9 cellular contexts compared by ENCODE assay signal in genomic region chr1:25567710-25568089, GRCh38. TPM values are rescaled to one million over a fixed set of nuclear protein-coding genes. Genes with fewer than 3 reads are reported as not detected.
DNase-seq lines count a peak whose midpoint lies in the region; ATAC-seq and TF ChIP-seq lines count a peak whose summit lies in the region.
"Had no signal": no experiment of that assay in that cellular context is flagged by ENCODE, and none has a peak within 500 bp of the region (broad histone marks: within the 10 kb centered on the region; RNA-seq: fewer than 3 reads in every experiment).

No MANE protein-coding gene starts in this region.

- peak overlapping the region in 1 of 2 experiments; percentile 42 for H3K18ac ChIP-seq in mesenchymal stem cell (ENCODE audit: low read depth in 1 of 2, low read length in 2 of 2)

- TF ChIP-seq EP300 in tibial nerve (IDR thresholded peaks at IDR 0.05), result no peak

- no peak overlapping the region for H2BK5ac ChIP-seq in mesenchymal stem cell (ENCODE audit: low read depth, low read length, poor library complexity, severe bottlenecking)

- peak overlapping the region; percentile 44 for H3K27ac Mint-ChIP-seq in activated CD8-positive, alpha-beta T cell treated with anti-CD3 and anti-CD28 coated beads for 36 hours
- H3K27ac Mint-ChIP-seq in activated CD8-positive, alpha-beta T cell treated with anti-CD3 and anti-CD28 coated beads, Interleukin-2, amount 10 ng/mL, durations not matched to agents 7 days and 5 days, result no peak overlapping the region

- peak overlapping the region; percentile 45 for H2AK5ac ChIP-seq in mesenchymal stem cell (ENCODE audit: low read length, severe bottlenecking)

- H3K9me3 Mint-ChIP-seq in activated CD8-positive, alpha-beta T cell treated with anti-CD3 and anti-CD28 coated beads for 36 hours, result no peaks in the 10 kb centered on the region
- no peaks in the 10 kb centered on the region for H3K9me3 Mint-ChIP-seq in activated CD8-positive, alpha-beta T cell treated with anti-CD3 and anti-CD28 coated beads, Interleukin-2, amount 10 ng/mL, durations not matched to agents 7 days and 5 days (ENCODE audit: insufficient read depth)

- peak overlapping the region; percentile 71 for H3K9ac ChIP-seq in mesenchymal stem cell (ENCODE audit: low read length)

- 97% methylated on average over 6 of the region's 10 CpGs for WGBS in mesenchymal stem cell
- WGBS in tibial nerve, 2 donors, result 79 to 86% methylated on average over 10 of the region's 10 CpGs
- 89 to 90% methylated on average over 10 of the region's 10 CpGs for WGBS in thyroid gland, 2 donors

- intact Hi-C loops in activated CD8-positive, alpha-beta T cell treated with anti-CD3 and anti-CD28 coated beads for 36 hours (cut with micrococcal nuclease), result loop anchor here (10.0 kb wide), 1 partner anchor 563 kb away; no protein-coding TSS in a partner anchor
- intact Hi-C loops in breast epithelium (cut with DNase I; ENCODE audit: low total_unique reads), result no loop called here
- intact Hi-C loops in thyroid gland (cut with DNase I), result no loop called here

- H3K4me1 Mint-ChIP-seq in activated CD8-positive, alpha-beta T cell treated with anti-CD3 and anti-CD28 coated beads for 36 hours (ENCODE audit: low read depth), result peaks cover 87% of the 10 kb centered on the region
- peaks cover 71% of the 10 kb centered on the region for H3K4me1 Mint-ChIP-seq in activated CD8-positive, alpha-beta T cell treated with anti-CD3 and anti-CD28 coated beads, Interleukin-2, amount 10 ng/mL, durations not matched to agents 7 days and 5 days (ENCODE audit: low read depth)

- H3K36me3 ChIP-seq in breast epithelium (no peaks in the 10 kb centered on the region), mesenchymal stem cell (ENCODE audit: control insufficient read depth in 1 of 2, insufficient read depth in 2 of 2, low read depth in 1 of 2, low read length in 2 of 2) (peaks cover 14 to 18% of the 10 kb centered on the region in 2 experiments), tibial nerve (peaks cover 0 to 13% (median 0%) of the 10 kb centered on the region in 3 donors), thyroid gland (peaks cover 5 to 21% of the 10 kb centered on the region in 2 donors)

- DNase-seq in activated CD8-positive, alpha-beta T cell treated with anti-CD3 and anti-CD28 coated beads for 36 hours, result no peak
- no peak for DNase-seq in activated CD8-positive, alpha-beta T cell treated with anti-CD3 and anti-CD28 coated beads, Interleukin-2, amount 10 ng/mL, durations not matched to agents 7 days and 5 days
- DNase-seq in breast epithelium (ENCODE audit: low spot score in 2 of 2), result no peak
- no peak for DNase-seq in mesenchymal stem cell
- peak in 1 of 2 donors; percentile 44 for DNase-seq in tibial nerve (ENCODE audit: low spot score in 2 of 2)
- no peak for DNase-seq in thyroid gland
- no peak for DNase-seq in GOT3 (lab: John Stamatoyannopoulos, UW)
- no peak for DNase-seq in NCI-H226
- DNase-seq: activated CD4-positive, alpha-beta T cell treated with anti-CD3 and anti-CD28 coated beads for 48 hours had no signal

- no peaks in the 10 kb centered on the region for H3K27me3 ChIP-seq in breast epithelium
- H3K27me3 ChIP-seq in mesenchymal stem cell (ENCODE audit: control insufficient read depth in 1 of 2, insufficient read depth in 1 of 2, low read length in 2 of 2), result no peaks in the 10 kb centered on the region
- no peaks in the 10 kb centered on the region for H3K27me3 ChIP-seq in tibial nerve
- H3K27me3 ChIP-seq in thyroid gland, result no peaks in the 10 kb centered on the region

- H3K4me1 ChIP-seq in breast epithelium (peaks cover 8 to 11% of the 10 kb centered on the region in 2 donors), mesenchymal stem cell (ENCODE audit: control insufficient read depth, insufficient read depth, low read depth, low read length) (peaks cover 60% of the 10 kb centered on the region), tibial nerve (peaks cover 0 to 70% (median 26%) of the 10 kb centered on the region in 4 donors), thyroid gland (peaks cover 0 to 6% of the 10 kb centered on the region in 2 donors)

- H3K4me2 ChIP-seq in mesenchymal stem cell (ENCODE audit: low read length, poor library complexity, severe bottlenecking), result no peak overlapping the region

- H3K14ac ChIP-seq in mesenchymal stem cell (ENCODE audit: low read length in 2 of 2), result peak overlapping the region in 1 of 2 experiments; percentile 14

- no peak for ATAC-seq in activated CD8-positive, alpha-beta T cell treated with anti-CD3 and anti-CD28 coated beads for 36 hours
- no peak for ATAC-seq in activated CD8-positive, alpha-beta T cell treated with anti-CD3 and anti-CD28 coated beads, Interleukin-2, amount 10 ng/mL, durations not matched to agents 7 days and 5 days

- TF ChIP-seq POLR2A in breast epithelium (IDR thresholded peaks at IDR 0.05), result no peak
- TF ChIP-seq POLR2A in tibial nerve (IDR thresholded peaks at IDR 0.05), result no peak
- no peak for TF ChIP-seq POLR2A in thyroid gland (IDR thresholded peaks at IDR 0.05)

- no peak for TF ChIP-seq CTCF in activated CD8-positive, alpha-beta T cell treated with anti-CD3 and anti-CD28 coated beads for 36 hours (IDR thresholded peaks at IDR 0.05)
- TF ChIP-seq CTCF in breast epithelium (IDR thresholded peaks at IDR 0.05), result no peak
- TF ChIP-seq CTCF in tibial nerve (IDR thresholded peaks at IDR 0.05), result no peak
- TF ChIP-seq CTCF in thyroid gland (IDR thresholded peaks at IDR 0.05), result no peak

- H3K23ac ChIP-seq in mesenchymal stem cell (ENCODE audit: low read length in 2 of 2), result no peak overlapping the region

- H3K4me3 Mint-ChIP-seq in activated CD8-positive, alpha-beta T cell treated with anti-CD3 and anti-CD28 coated beads for 36 hours, result no peak overlapping the region
- no peak overlapping the region for H3K4me3 Mint-ChIP-seq in activated CD8-positive, alpha-beta T cell treated with anti-CD3 and anti-CD28 coated beads, Interleukin-2, amount 10 ng/mL, durations not matched to agents 7 days and 5 days

- H4K8ac ChIP-seq in mesenchymal stem cell (ENCODE audit: low read length), result no peak overlapping the region

- peaks cover 12% of the 10 kb centered on the region for H3K79me1 ChIP-seq in mesenchymal stem cell (replicated peaks; ENCODE audit: low read length, poor library complexity, severe bottlenecking)

- CTCF ChIA-PET in activated CD8-positive, alpha-beta T cell treated with anti-CD3 and anti-CD28 coated beads for 36 hours (lab: Charles Lee), result interaction anchor here (0.6 to 3.2 kb wide), 11 partner anchors 9 to 47 kb away, joined by 3 to 26 read pairs (median 5); no protein-coding TSS in a partner anchor
- CTCF ChIA-PET in activated CD8-positive, alpha-beta T cell treated with anti-CD3 and anti-CD28 coated beads, Interleukin-2, amount 10 ng/mL, durations not matched to agents 7 days and 5 days (lab: Charles Lee), result interaction anchor here (1.2 to 3.2 kb wide), 5 partner anchors 12 to 231 kb away, joined by 3 to 19 read pairs (median 11); no protein-coding TSS in a partner anchor

- H3K27ac ChIP-seq in breast epithelium, result peak overlapping the region; percentile 86 to 94
- H3K27ac ChIP-seq in mesenchymal stem cell (ENCODE audit: low read length, poor library complexity, severe bottlenecking), result peak overlapping the region; percentile 83
- peak overlapping the region; percentile 63 to 91 (median 76) for H3K27ac ChIP-seq in tibial nerve
- H3K27ac ChIP-seq in thyroid gland, result no peak overlapping the region

- H2BK15ac ChIP-seq in mesenchymal stem cell (ENCODE audit: low read depth, poor library complexity, severe bottlenecking), result no peak overlapping the region

- peaks cover 4% of the 10 kb centered on the region for H3K36me3 Mint-ChIP-seq in activated CD8-positive, alpha-beta T cell treated with anti-CD3 and anti-CD28 coated beads for 36 hours (ENCODE audit: low read depth)
- H3K36me3 Mint-ChIP-seq in activated CD8-positive, alpha-beta T cell treated with anti-CD3 and anti-CD28 coated beads, Interleukin-2, amount 10 ng/mL, durations not matched to agents 7 days and 5 days (ENCODE audit: low read depth), result peaks cover 29% of the 10 kb centered on the region

- no peaks in the 10 kb centered on the region for H3K27me3 Mint-ChIP-seq in activated CD8-positive, alpha-beta T cell treated with anti-CD3 and anti-CD28 coated beads for 36 hours
- no peaks in the 10 kb centered on the region for H3K27me3 Mint-ChIP-seq in activated CD8-positive, alpha-beta T cell treated with anti-CD3 and anti-CD28 coated beads, Interleukin-2, amount 10 ng/mL, durations not matched to agents 7 days and 5 days (ENCODE audit: low read depth)

- H3K4me3 ChIP-seq in breast epithelium, result no peak overlapping the region
- H3K4me3 ChIP-seq in mesenchymal stem cell (ENCODE audit: insufficient read depth in 1 of 2, low read depth in 1 of 2, low read length in 2 of 2), result no peak overlapping the region
- no peak overlapping the region for H3K4me3 ChIP-seq in tibial nerve
- no peak overlapping the region for H3K4me3 ChIP-seq in thyroid gland (replicated peaks in 1 of 3)

- POLR2A ChIA-PET in activated CD8-positive, alpha-beta T cell treated with anti-CD3 and anti-CD28 coated beads for 36 hours (lab: Charles Lee), result interaction anchor here (1.2 to 5.9 kb wide), 2 partner anchors 12 to 18 kb away, joined by 4 to 43 read pairs; no protein-coding TSS in a partner anchor
- POLR2A ChIA-PET in activated CD8-positive, alpha-beta T cell treated with anti-CD3 and anti-CD28 coated beads, Interleukin-2, amount 10 ng/mL, durations not matched to agents 7 days and 5 days (lab: Charles Lee), result interaction anchor here (0.6 kb wide), 1 partner anchor 12 kb away, joined by 3 read pairs; no protein-coding TSS in a partner anchor

- no peak overlapping the region for H3K4ac ChIP-seq in mesenchymal stem cell (ENCODE audit: low read depth in 1 of 2, low read length in 2 of 2)

- no peak overlapping the region for H2BK120ac ChIP-seq in mesenchymal stem cell (ENCODE audit: low read depth, low read length)

- peak overlapping the region in 1 of 2 experiments; percentile 59 for H2BK12ac ChIP-seq in mesenchymal stem cell (ENCODE audit: low read length in 2 of 2)

- no peak overlapping the region for H2AFZ ChIP-seq in mesenchymal stem cell (ENCODE audit: low read depth, low read length)

- no peaks in the 10 kb centered on the region for H3K9me3 ChIP-seq in breast epithelium
- H3K9me3 ChIP-seq in mesenchymal stem cell (ENCODE audit: control insufficient read depth, low read length), result no peaks in the 10 kb centered on the region
- no peaks in the 10 kb centered on the region for H3K9me3 ChIP-seq in tibial nerve
- no peaks in the 10 kb centered on the region for H3K9me3 ChIP-seq in thyroid gland

- H4K91ac ChIP-seq in mesenchymal stem cell (ENCODE audit: low read length), result no peak overlapping the region

RNA-seq across cellular contexts. Expression of gene LDLRAP1, which starts 24.3 kb away (rescaled TPM):
- 10 to 100 TPM; 13.4 to 14.5 TPM for total RNA-seq in activated CD8-positive, alpha-beta T cell treated with anti-CD3 and anti-CD28 coated beads for 36 hours
- total RNA-seq in activated CD8-positive, alpha-beta T cell treated with anti-CD3 and anti-CD28 coated beads, Interleukin-2, amount 10 ng/mL, durations not matched to agents 7 days and 5 days, result 10 to 100 TPM; 30.7 to 31.3 TPM
- total RNA-seq in breast epithelium (10 to 100 TPM; 10.7 to 17.0 (median 16.5) TPM), tibial nerve (10 to 100 TPM; 10.9 to 28.5 (median 14.7) TPM), thyroid gland (10 to 100 TPM; 25.1 to 40.9 (median 34.4) TPM)
- 11.6 TPM for polyA plus RNA-seq in mesenchymal stem cell (2013, experiment 1 of 2)
- polyA plus RNA-seq in mesenchymal stem cell (2013, experiment 2 of 2), result 12.2 TPM

RNA-seq across cellular contexts. Expression of gene MAN1C1, which starts 48.9 kb away (rescaled TPM):
- 1 to 10 TPM; 3.7 to 4.4 TPM for total RNA-seq in activated CD8-positive, alpha-beta T cell treated with anti-CD3 and anti-CD28 coated beads for 36 hours
- total RNA-seq in activated CD8-positive, alpha-beta T cell treated with anti-CD3 and anti-CD28 coated beads, Interleukin-2, amount 10 ng/mL, durations not matched to agents 7 days and 5 days, result 10 to 100 TPM; 16.8 to 17.9 TPM
- total RNA-seq in breast epithelium (10 to 100 TPM in 1 of 3 donors, 1 to 10 TPM in 2; 6.7 to 13.8 (median 6.9) TPM), tibial nerve (10 to 100 TPM; 14.6 to 25.1 (median 17.5) TPM), thyroid gland (10 to 100 TPM; 28.1 to 60.4 (median 32.7) TPM)
- polyA plus RNA-seq in mesenchymal stem cell (2013, experiment 1 of 2), result 11.2 TPM
- polyA plus RNA-seq in mesenchymal stem cell (2013, experiment 2 of 2), result 11.4 TPM

Comparison
In these comparisons a context has a peak if more than half of its experiments do, and no peak if none do; other contexts are left out.
1. H3K27ac ChIP-seq: peak in breast epithelium (2 of 2), mesenchymal stem cell (single experiment) and tibial nerve (4 of 4); none in thyroid gland (0 of 3).